In genomic region chr5:90932052-90932699, GRCh38 we compare ENCODE assay signal across 8 cellular contexts.
DNase-seq lines count a peak whose midpoint lies in the region; ATAC-seq lines count a peak whose summit lies in the region.

No MANE protein-coding gene starts in this region.

- no peak overlapping the region for H2BK5ac ChIP-seq in neuronal stem cell (ENCODE audit: low read length)

- H3K79me1 ChIP-seq in neuronal stem cell (ENCODE audit: low read depth, low read length): no peaks in the 10 kb centered on the region

- no peak overlapping the region for H2BK15ac ChIP-seq in neuronal stem cell (ENCODE audit: low read length)

- H2BK12ac ChIP-seq in neuronal stem cell (ENCODE audit: low read length): no peak overlapping the region

- H3K36me3 ChIP-seq in neuronal stem cell (replicated peaks in 1 of 2; ENCODE audit: control insufficient read depth in 2 of 2, insufficient read depth in 2 of 2, low read length in 2 of 2): no peaks in the 10 kb centered on the region

- no peak overlapping the region for H3K9ac ChIP-seq in neuronal stem cell (ENCODE audit: low read depth, low read length, poor library complexity)

- DNase-seq in D341Med (ENCODE audit: low spot score): peak; percentile 51
- DNase-seq in GM19240 (ENCODE audit: insufficient read length, low spot score): peak; percentile 33
- peak; percentile 78 for DNase-seq in M059J (ENCODE audit: low read depth)
- peak; percentile 8 to 27 for DNase-seq in activated CD4-positive, alpha-beta T cell treated with anti-CD3 and anti-CD28 coated beads for 4 hours
- DNase-seq in fibroblast of the conjunctiva (ENCODE audit: low read depth): peak; percentile 39
- peak; percentile 54 for DNase-seq in neuronal stem cell (ENCODE audit: low spot score)

- H3K9me3 ChIP-seq in neuronal stem cell (replicated peaks in 1 of 2; ENCODE audit: control insufficient read depth in 2 of 2, insufficient read depth in 1 of 2, low read depth in 1 of 2, low read length in 2 of 2): peaks cover 4 to 11% of the 10 kb centered on the region in 2 donors

- H2AK5ac ChIP-seq in neuronal stem cell (ENCODE audit: low read depth, low read length): no peak overlapping the region

- ATAC-seq in GM19467 (IDR thresholded peaks at IDR 0.05; ENCODE audit: unreplicated experiment) (no peak), HG03280 (IDR thresholded peaks at IDR 0.05; ENCODE audit: unreplicated experiment) (no peak)

- no peak overlapping the region for H3K4me3 ChIP-seq in neuronal stem cell (ENCODE audit: low read length in 2 of 2)

- no peaks in the 10 kb centered on the region for H3K27me3 ChIP-seq in neuronal stem cell (ENCODE audit: control insufficient read depth in 3 of 3, insufficient read depth in 3 of 3, low read depth in 1 of 3, low read length in 3 of 3)

- H2BK120ac ChIP-seq in neuronal stem cell (ENCODE audit: low read depth, low read length): no peak overlapping the region

- no peaks in the 10 kb centered on the region for H3K4me1 ChIP-seq in neuronal stem cell (ENCODE audit: control insufficient read depth in 2 of 2, insufficient read depth in 1 of 2, low read depth in 1 of 2, low read length in 2 of 2)

- no peak overlapping the region for H3K27ac ChIP-seq in neuronal stem cell (replicated peaks; ENCODE audit: low read length)

- H3K18ac ChIP-seq in neuronal stem cell (ENCODE audit: low read length): no peak overlapping the region

- no CpG with 5 or more reads among the region's 4 CpGs for WGBS in neuronal stem cell (ENCODE audit: extremely low coverage in 2 of 2, insufficient read length in 2 of 2, insufficient replicate concordance in 1 of 2), 2 donors

- H3K14ac ChIP-seq in neuronal stem cell (ENCODE audit: low read length): no peak overlapping the region

- no peak overlapping the region for H2AFZ ChIP-seq in neuronal stem cell (ENCODE audit: low read length)

- no peak overlapping the region for H3K4ac ChIP-seq in neuronal stem cell (ENCODE audit: low read length)

- no peak overlapping the region for H3K23ac ChIP-seq in neuronal stem cell (ENCODE audit: low read depth, low read length, poor library complexity)

- no peak overlapping the region for H4K8ac ChIP-seq in neuronal stem cell (ENCODE audit: low read depth, low read length)

- H3K4me2 ChIP-seq in neuronal stem cell (ENCODE audit: insufficient read depth, low read length, poor library complexity, severe bottlenecking): no peak overlapping the region

- H4K91ac ChIP-seq in neuronal stem cell (ENCODE audit: low read depth, low read length, poor library complexity): no peak overlapping the region

Comparison
In these comparisons a context has a peak if more than half of its experiments do, and no peak if none do; other contexts are left out.
1. DNase-seq: peak in every context shown above with its lines; median percentile 78 in M059J; 54 in neuronal stem cell; 51 in D341Med; 39 in fibroblast of the conjunctiva; 33 in GM19240; 18 in activated CD4-positive, alpha-beta T cell treated with anti-CD3 and anti-CD28 coated beads for 4 hours.